9 cellular contexts compared by ENCODE assay signal in the genomic region with DNA sequence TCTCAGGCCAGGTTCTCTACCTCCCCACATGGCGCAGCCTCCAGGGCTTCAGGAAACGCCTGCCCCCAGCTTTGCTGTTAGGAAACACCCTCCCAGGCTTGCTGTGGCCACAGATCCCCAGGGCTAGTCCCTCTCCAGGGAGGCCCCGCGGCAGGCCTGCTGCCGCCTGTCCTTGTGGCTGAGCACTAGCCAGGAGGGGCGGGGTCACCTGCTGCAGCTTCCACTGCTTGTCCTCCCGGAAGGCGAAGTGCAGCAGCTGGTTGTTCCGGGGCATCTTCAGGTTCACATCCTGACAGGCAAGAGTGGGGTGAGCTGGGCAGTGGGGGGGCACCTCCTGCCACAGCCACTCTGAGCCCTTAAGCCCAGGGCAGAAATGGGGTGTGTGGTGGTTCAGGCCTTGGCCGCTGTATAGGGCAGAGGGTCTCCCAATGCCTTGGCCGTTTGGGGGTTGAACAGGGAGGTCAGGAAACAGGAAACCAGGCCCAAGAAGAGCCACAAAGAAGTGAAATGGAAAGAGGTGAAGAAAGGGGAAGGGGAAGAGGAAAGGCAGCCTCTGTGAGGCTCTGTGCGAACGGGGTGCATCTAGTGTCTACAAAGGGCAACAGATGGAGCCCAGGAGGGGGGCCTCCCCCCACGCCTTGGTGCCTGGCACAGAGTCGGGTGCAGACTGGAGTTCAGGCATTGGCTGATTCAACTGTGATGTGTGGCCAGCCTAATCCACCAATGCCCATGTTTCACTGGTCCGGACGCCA. TPM values are rescaled to one million over a fixed set of nuclear protein-coding genes. Genes with fewer than 3 reads are reported as not detected.
DNase-seq lines count a peak whose midpoint lies in the region; ATAC-seq and TF ChIP-seq lines count a peak whose summit lies in the region.
"Had no signal": no experiment of that assay in that cellular context is flagged by ENCODE, and none has a peak within 500 bp of the region (broad histone marks: within the 10 kb centered on the region; RNA-seq: fewer than 3 reads in every experiment).

No MANE protein-coding gene starts in this region.

- no peak for TF ChIP-seq POLR2A in heart left ventricle (IDR thresholded peaks at IDR 0.05)
- no peak for TF ChIP-seq POLR2A in spleen (IDR thresholded peaks at IDR 0.05)

- H3K9me3 ChIP-seq in heart left ventricle (no peaks in the 10 kb centered on the region), spleen (no peaks in the 10 kb centered on the region)

- H3K4me3 ChIP-seq in heart left ventricle (peak overlapping the region in 4 of 12 donors; percentile 78 to 95 (median 90)), spleen (peak overlapping the region in 4 of 8 donors; percentile 7 to 98 (median 87))

- WGBS in heart left ventricle, 4 donors: 62 to 80% (median 65%) methylated on average over 8 to 17 of the region's 17 CpGs
- 31 to 55% (median 38%) methylated on average over 9 to 17 of the region's 17 CpGs for WGBS in spleen, 5 donors

- no peaks in the 10 kb centered on the region for H3K27me3 Mint-ChIP-seq in activated naive CD8-positive, alpha-beta T cell
- no peaks in the 10 kb centered on the region for H3K27me3 Mint-ChIP-seq in activated naive CD8-positive, alpha-beta T cell treated with anti-CD3 and anti-CD28 coated beads, Interleukin-2, amount 50 U/mL, for 24 hours

- H3K4me3 Mint-ChIP-seq in activated naive CD8-positive, alpha-beta T cell: peak overlapping the region; percentile 18
- H3K4me3 Mint-ChIP-seq in activated naive CD8-positive, alpha-beta T cell treated with anti-CD3 and anti-CD28 coated beads, Interleukin-2, amount 50 U/mL, for 24 hours: no peak overlapping the region

- H3K36me3 ChIP-seq in heart left ventricle (peaks cover 0 to 47% (median 34%) of the 10 kb centered on the region in 9 donors), spleen (peaks cover 0 to 64% (median 31%) of the 10 kb centered on the region in 6 donors)

- no peaks in the 10 kb centered on the region for H3K36me3 Mint-ChIP-seq in activated naive CD8-positive, alpha-beta T cell
- H3K36me3 Mint-ChIP-seq in activated naive CD8-positive, alpha-beta T cell treated with anti-CD3 and anti-CD28 coated beads, Interleukin-2, amount 50 U/mL, for 24 hours (ENCODE audit: low read depth): peaks cover 10% of the 10 kb centered on the region

- H3K27me3 ChIP-seq in heart left ventricle (no peaks in the 10 kb centered on the region), spleen (replicated peaks in 1 of 7) (no peaks in the 10 kb centered on the region)

- TF ChIP-seq CTCF in heart left ventricle (IDR thresholded peaks at IDR 0.05) (no peak), spleen (IDR thresholded peaks at IDR 0.05 in 8 of 11, conservative IDR thresholded peaks at IDR 0.05 in 3 of 11) (no peak)

- H3K4me1 ChIP-seq in heart left ventricle (peaks cover 0 to 50% (median 24%) of the 10 kb centered on the region in 12 donors), spleen (peaks cover 19 to 42% (median 33%) of the 10 kb centered on the region in 6 donors)

- no peak for DNase-seq in activated naive CD8-positive, alpha-beta T cell treated with anti-CD3 and anti-CD28 coated beads, Interleukin-2, amount 50 U/mL, for 24 hours
- DNase-seq in SKM-1 treated with dmso at 0.1 percent for 144 hours (lab: John Stamatoyannopoulos, UW; ENCODE audit: unreplicated experiment) (peak; percentile 81), heart left ventricle (peak; percentile 64 to 81 (median 69)), spleen (peak; percentile 91)
- no peak for DNase-seq in activated CD4-positive, alpha-beta T cell treated with anti-CD3 and anti-CD28 coated beads, Interleukin-2, amount 50 U/mL, for 1 hour

- intact Hi-C loops in heart left ventricle (cut with DNase I) (loop anchor here in 6 of 10 donors (1.0 to 10.0 kb wide), 7 partner anchors 30 to 157 kb away; a partner anchor contains a TSS), spleen (cut with DNase I; ENCODE audit: low total_unique reads) (loop anchor here (5.0 kb wide), 1 partner anchor 33 kb away; a partner anchor contains a TSS)

- no peak for ATAC-seq in activated naive CD8-positive, alpha-beta T cell treated with anti-CD3 and anti-CD28 coated beads, Interleukin-2, amount 50 U/mL, for 24 hours
- ATAC-seq in heart left ventricle (peak in 2 of 4 donors; percentile 13 to 30), GM18858 (IDR thresholded peaks at IDR 0.05; ENCODE audit: unreplicated experiment) (no peak), HG03135 (IDR thresholded peaks at IDR 0.05; ENCODE audit: unreplicated experiment) (no peak)

- H3K27ac Mint-ChIP-seq in activated naive CD8-positive, alpha-beta T cell: no peak overlapping the region
- H3K27ac Mint-ChIP-seq in activated naive CD8-positive, alpha-beta T cell treated with anti-CD3 and anti-CD28 coated beads, Interleukin-2, amount 50 U/mL, for 24 hours: no peak overlapping the region

- peaks cover 15% of the 10 kb centered on the region for H3K4me1 Mint-ChIP-seq in activated naive CD8-positive, alpha-beta T cell (ENCODE audit: low read depth)
- peaks cover 7% of the 10 kb centered on the region for H3K4me1 Mint-ChIP-seq in activated naive CD8-positive, alpha-beta T cell treated with anti-CD3 and anti-CD28 coated beads, Interleukin-2, amount 50 U/mL, for 24 hours

- H3K9me3 Mint-ChIP-seq in activated naive CD8-positive, alpha-beta T cell (ENCODE audit: low read depth): no peaks in the 10 kb centered on the region
- no peaks in the 10 kb centered on the region for H3K9me3 Mint-ChIP-seq in activated naive CD8-positive, alpha-beta T cell treated with anti-CD3 and anti-CD28 coated beads, Interleukin-2, amount 50 U/mL, for 24 hours

- H3K27ac ChIP-seq in heart left ventricle (peak overlapping the region in 10 of 12 donors; percentile 12 to 93 (median 50)), spleen (peak overlapping the region in 6 of 8 donors; percentile 55 to 95 (median 91))

RNA-seq across cellular contexts. Expression of a gene that starts 2.0 kb away (rescaled TPM):
- total RNA-seq in heart left ventricle (100 to 1,000 TPM in 4 of 9 donors, 10 to 100 TPM in 5; 58.4 to 167 (median 95.0) TPM), spleen (10 to 100 TPM; 25.5 to 41.4 (median 31.5) TPM)
- polyA plus RNA-seq in heart left ventricle (100 to 1,000 TPM in 1 of 2 donors, 10 to 100 TPM in 1; 43.4 to 134 TPM), spleen (10 to 100 TPM; 24.6 to 47.5 (median 41.6) TPM)

RNA-seq across cellular contexts. Expression of a gene that starts 5.3 kb away (rescaled TPM):
- total RNA-seq in heart left ventricle (not detected), spleen (not detected)
- polyA plus RNA-seq in heart left ventricle (not detected), spleen (not detected)
- total RNA-seq: activated CD8-positive, alpha-beta memory T cell treated with anti-CD3 and anti-CD28 coated beads for 36 hours had no signal

RNA-seq across cellular contexts. Expression of a gene that starts 12.3 kb away (rescaled TPM):
- total RNA-seq in heart left ventricle (under 1 TPM in 1 of 9 donors, not detected in 8; 0.32 TPM), spleen (not detected)
- polyA plus RNA-seq in heart left ventricle (not detected), spleen (under 1 TPM in 1 of 3 donors, not detected in 2; 0.37 TPM)
- total RNA-seq: activated CD8-positive, alpha-beta memory T cell treated with anti-CD3 and anti-CD28 coated beads for 36 hours had no signal

RNA-seq across cellular contexts. Expression of a gene that starts 33.5 kb away (rescaled TPM):
- total RNA-seq in heart left ventricle (10 to 100 TPM in 1 of 9 donors, 1 to 10 TPM in 8; 4.8 to 11.6 (median 6.5) TPM), spleen (10 to 100 TPM; 12.0 to 32.3 (median 22.2) TPM)
- polyA plus RNA-seq in heart left ventricle (1 to 10 TPM; 5.7 to 7.1 TPM), spleen (10 to 100 TPM in 1 of 3 donors, 1 to 10 TPM in 2; 2.5 to 19.0 (median 3.5) TPM)

RNA-seq across cellular contexts. Expression of a gene that starts 46.6 kb away (rescaled TPM):
- total RNA-seq in heart left ventricle (10 to 100 TPM; 54.3 to 96.6 (median 75.8) TPM), spleen (100 to 1,000 TPM in 1 of 7 donors, 10 to 100 TPM in 6; 47.2 to 117 (median 83.1) TPM)
- polyA plus RNA-seq in heart left ventricle (10 to 100 TPM; 51.3 to 67.2 TPM), spleen (10 to 100 TPM; 26.6 to 53.4 (median 34.0) TPM)

Comparison
In these comparisons a context has a peak if more than half of its experiments do, and no peak if none do; other contexts are left out.
1. DNase-seq: peak in SKM-1 treated with dmso at 0.1 percent for 144 hours (single experiment), heart left ventricle (5 of 5) and spleen (single experiment); none in activated naive CD8-positive, alpha-beta T cell treated with anti-CD3 and anti-CD28 coated beads, Interleukin-2, amount 50 U/mL, for 24 hours (single experiment) and activated CD4-positive, alpha-beta T cell treated with anti-CD3 and anti-CD28 coated beads, Interleukin-2, amount 50 U/mL, for 1 hour (single experiment).